In the genomic region with DNA sequence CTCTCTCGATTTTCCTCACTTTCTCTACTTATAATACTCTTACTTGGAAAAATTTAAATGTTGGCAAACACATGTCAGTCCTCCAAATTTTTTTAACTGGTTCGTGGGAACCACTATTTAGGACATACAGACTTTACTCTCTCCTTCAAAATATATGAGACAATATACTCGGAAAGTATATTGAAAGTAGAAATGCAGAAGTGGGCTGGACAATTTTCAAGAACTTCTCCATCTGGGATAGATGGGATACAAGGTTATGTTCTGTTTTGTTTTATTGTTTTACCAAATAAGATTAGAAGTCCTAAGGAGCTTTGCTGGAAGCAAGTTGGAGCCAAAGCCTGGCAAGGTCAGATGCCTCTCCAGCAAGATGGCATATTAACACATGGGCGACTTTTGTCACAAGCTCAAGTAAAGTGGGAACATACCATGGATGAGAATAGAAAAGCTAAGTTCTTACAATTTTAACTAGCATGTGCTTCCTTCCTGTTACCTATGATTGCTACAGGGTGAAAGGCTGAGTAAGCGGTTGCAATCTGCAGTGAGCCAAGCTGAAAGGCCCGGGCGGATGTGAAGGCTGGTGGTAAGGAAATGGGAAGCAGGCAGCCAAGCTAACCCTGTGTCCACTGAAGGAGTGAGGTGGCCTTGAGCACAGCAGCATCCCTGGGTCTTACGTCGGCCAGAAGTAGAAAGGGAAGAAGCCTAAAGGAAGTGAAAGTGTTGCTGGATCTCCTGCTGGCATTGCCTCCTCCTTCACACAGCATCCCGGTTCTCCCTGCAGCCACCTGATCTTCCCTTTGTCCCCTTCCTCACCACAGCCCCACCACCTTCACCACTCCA, we compare ENCODE assay signal across 1 cellular context.
TF ChIP-seq lines count a peak whose summit lies in the region.

No MANE protein-coding gene starts in this region.

TF ChIP-seq in GM12878, 131 proteins besides CTCF, POLR2A, EP300 and RAD21 (continues in another document):
- TF ChIP-seq, protein P1, sequence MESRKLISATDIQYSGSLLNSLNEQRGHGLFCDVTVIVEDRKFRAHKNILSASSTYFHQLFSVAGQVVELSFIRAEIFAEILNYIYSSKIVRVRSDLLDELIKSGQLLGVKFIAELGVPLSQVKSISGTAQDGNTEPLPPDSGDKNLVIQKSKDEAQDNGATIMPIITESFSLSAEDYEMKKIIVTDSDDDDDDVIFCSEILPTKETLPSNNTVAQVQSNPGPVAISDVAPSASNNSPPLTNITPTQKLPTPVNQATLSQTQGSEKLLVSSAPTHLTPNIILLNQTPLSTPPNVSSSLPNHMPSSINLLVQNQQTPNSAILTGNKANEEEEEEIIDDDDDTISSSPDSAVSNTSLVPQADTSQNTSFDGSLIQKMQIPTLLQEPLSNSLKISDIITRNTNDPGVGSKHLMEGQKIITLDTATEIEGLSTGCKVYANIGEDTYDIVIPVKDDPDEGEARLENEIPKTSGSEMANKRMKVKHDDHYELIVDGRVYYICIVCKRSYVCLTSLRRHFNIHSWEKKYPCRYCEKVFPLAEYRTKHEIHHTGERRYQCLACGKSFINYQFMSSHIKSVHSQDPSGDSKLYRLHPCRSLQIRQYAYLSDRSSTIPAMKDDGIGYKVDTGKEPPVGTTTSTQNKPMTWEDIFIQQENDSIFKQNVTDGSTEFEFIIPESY (IDR thresholded peaks at IDR 0.05): no peak
- no peak for TF ChIP-seq CBX3 (IDR thresholded peaks at IDR 0.05; ENCODE audit: borderline replicate concordance, low read depth)
- no peak for TF ChIP-seq NRF1 (conservative IDR thresholded peaks at IDR 0.05; ENCODE audit: low read depth, low read length)
- no peak for TF ChIP-seq ESRRA (IDR thresholded peaks at IDR 0.05; ENCODE audit: low read length)
- TF ChIP-seq ETV6 (conservative IDR thresholded peaks at IDR 0.05 in 1 of 2, IDR thresholded peaks at IDR 0.05 in 1 of 2; ENCODE audit: borderline replicate concordance in 1 of 2, low read depth in 1 of 2): peak in 1 of 2 experiments; percentile 84; a peak in 2 of 4 replicates
- TF ChIP-seq, protein P2, sequence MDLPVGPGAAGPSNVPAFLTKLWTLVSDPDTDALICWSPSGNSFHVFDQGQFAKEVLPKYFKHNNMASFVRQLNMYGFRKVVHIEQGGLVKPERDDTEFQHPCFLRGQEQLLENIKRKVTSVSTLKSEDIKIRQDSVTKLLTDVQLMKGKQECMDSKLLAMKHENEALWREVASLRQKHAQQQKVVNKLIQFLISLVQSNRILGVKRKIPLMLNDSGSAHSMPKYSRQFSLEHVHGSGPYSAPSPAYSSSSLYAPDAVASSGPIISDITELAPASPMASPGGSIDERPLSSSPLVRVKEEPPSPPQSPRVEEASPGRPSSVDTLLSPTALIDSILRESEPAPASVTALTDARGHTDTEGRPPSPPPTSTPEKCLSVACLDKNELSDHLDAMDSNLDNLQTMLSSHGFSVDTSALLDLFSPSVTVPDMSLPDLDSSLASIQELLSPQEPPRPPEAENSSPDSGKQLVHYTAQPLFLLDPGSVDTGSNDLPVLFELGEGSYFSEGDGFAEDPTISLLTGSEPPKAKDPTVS (IDR thresholded peaks at IDR 0.05; ENCODE audit: low read depth, low read length): no peak
- TF ChIP-seq TCF12 (IDR thresholded peaks at IDR 0.05; ENCODE audit: low read depth, low read length): no peak
- no peak for TF ChIP-seq SUZ12 (IDR thresholded peaks at IDR 0.05; ENCODE audit: unreplicated experiment)
- TF ChIP-seq, protein P3, sequence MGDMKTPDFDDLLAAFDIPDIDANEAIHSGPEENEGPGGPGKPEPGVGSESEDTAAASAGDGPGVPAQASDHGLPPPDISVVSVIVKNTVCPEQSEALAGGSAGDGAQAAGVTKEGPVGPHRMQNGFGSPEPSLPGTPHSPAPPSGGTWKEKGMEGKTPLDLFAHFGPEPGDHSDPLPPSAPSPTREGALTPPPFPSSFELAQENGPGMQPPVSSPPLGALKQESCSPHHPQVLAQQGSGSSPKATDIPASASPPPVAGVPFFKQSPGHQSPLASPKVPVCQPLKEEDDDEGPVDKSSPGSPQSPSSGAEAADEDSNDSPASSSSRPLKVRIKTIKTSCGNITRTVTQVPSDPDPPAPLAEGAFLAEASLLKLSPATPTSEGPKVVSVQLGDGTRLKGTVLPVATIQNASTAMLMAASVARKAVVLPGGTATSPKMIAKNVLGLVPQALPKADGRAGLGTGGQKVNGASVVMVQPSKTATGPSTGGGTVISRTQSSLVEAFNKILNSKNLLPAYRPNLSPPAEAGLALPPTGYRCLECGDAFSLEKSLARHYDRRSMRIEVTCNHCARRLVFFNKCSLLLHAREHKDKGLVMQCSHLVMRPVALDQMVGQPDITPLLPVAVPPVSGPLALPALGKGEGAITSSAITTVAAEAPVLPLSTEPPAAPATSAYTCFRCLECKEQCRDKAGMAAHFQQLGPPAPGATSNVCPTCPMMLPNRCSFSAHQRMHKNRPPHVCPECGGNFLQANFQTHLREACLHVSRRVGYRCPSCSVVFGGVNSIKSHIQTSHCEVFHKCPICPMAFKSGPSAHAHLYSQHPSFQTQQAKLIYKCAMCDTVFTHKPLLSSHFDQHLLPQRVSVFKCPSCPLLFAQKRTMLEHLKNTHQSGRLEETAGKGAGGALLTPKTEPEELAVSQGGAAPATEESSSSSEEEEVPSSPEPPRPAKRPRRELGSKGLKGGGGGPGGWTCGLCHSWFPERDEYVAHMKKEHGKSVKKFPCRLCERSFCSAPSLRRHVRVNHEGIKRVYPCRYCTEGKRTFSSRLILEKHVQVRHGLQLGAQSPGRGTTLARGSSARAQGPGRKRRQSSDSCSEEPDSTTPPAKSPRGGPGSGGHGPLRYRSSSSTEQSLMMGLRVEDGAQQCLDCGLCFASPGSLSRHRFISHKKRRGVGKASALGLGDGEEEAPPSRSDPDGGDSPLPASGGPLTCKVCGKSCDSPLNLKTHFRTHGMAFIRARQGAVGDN (IDR thresholded peaks at IDR 0.05): peak; percentile 46; the same call in 1 of the 2 replicates
- TF ChIP-seq DPF2 (IDR thresholded peaks at IDR 0.05): no peak
- TF ChIP-seq, protein P4, sequence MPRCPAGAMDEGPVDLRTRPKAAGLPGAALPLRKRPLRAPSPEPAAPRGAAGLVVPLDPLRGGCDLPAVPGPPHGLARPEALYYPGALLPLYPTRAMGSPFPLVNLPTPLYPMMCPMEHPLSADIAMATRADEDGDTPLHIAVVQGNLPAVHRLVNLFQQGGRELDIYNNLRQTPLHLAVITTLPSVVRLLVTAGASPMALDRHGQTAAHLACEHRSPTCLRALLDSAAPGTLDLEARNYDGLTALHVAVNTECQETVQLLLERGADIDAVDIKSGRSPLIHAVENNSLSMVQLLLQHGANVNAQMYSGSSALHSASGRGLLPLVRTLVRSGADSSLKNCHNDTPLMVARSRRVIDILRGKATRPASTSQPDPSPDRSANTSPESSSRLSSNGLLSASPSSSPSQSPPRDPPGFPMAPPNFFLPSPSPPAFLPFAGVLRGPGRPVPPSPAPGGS (IDR thresholded peaks at IDR 0.05; ENCODE audit: borderline replicate concordance, insufficient read depth, low read depth, low read length, poor library complexity, severe bottlenecking): no peak
- TF ChIP-seq SMAD1 (IDR thresholded peaks at IDR 0.05; ENCODE audit: low read depth, partially characterized antibody): no peak
- peak; percentile 14; the same call in 1 of the 2 replicates for TF ChIP-seq MTA2 (IDR thresholded peaks at IDR 0.05; ENCODE audit: low read depth)
- TF ChIP-seq, protein P5, sequence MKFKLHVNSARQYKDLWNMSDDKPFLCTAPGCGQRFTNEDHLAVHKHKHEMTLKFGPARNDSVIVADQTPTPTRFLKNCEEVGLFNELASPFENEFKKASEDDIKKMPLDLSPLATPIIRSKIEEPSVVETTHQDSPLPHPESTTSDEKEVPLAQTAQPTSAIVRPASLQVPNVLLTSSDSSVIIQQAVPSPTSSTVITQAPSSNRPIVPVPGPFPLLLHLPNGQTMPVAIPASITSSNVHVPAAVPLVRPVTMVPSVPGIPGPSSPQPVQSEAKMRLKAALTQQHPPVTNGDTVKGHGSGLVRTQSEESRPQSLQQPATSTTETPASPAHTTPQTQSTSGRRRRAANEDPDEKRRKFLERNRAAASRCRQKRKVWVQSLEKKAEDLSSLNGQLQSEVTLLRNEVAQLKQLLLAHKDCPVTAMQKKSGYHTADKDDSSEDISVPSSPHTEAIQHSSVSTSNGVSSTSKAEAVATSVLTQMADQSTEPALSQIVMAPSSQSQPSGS (IDR thresholded peaks at IDR 0.05; ENCODE audit: low read length): no peak
- TF ChIP-seq BCL11A (IDR thresholded peaks at IDR 0.05; ENCODE audit: low read depth, low read length): no peak
- no peak for TF ChIP-seq NR2F1 (conservative IDR thresholded peaks at IDR 0.05)
- TF ChIP-seq SMC3 (IDR thresholded peaks at IDR 0.05; ENCODE audit: borderline replicate concordance, low read length): no peak
- no peak for TF ChIP-seq SREBF2 (IDR thresholded peaks at IDR 0.05; ENCODE audit: low read length)
- TF ChIP-seq KLF5 (IDR thresholded peaks at IDR 0.05; ENCODE audit: partially characterized antibody): no peak
- TF ChIP-seq MTA3 (IDR thresholded peaks at IDR 0.05; ENCODE audit: borderline replicate concordance, low read length): no peak
- TF ChIP-seq, protein P6, sequence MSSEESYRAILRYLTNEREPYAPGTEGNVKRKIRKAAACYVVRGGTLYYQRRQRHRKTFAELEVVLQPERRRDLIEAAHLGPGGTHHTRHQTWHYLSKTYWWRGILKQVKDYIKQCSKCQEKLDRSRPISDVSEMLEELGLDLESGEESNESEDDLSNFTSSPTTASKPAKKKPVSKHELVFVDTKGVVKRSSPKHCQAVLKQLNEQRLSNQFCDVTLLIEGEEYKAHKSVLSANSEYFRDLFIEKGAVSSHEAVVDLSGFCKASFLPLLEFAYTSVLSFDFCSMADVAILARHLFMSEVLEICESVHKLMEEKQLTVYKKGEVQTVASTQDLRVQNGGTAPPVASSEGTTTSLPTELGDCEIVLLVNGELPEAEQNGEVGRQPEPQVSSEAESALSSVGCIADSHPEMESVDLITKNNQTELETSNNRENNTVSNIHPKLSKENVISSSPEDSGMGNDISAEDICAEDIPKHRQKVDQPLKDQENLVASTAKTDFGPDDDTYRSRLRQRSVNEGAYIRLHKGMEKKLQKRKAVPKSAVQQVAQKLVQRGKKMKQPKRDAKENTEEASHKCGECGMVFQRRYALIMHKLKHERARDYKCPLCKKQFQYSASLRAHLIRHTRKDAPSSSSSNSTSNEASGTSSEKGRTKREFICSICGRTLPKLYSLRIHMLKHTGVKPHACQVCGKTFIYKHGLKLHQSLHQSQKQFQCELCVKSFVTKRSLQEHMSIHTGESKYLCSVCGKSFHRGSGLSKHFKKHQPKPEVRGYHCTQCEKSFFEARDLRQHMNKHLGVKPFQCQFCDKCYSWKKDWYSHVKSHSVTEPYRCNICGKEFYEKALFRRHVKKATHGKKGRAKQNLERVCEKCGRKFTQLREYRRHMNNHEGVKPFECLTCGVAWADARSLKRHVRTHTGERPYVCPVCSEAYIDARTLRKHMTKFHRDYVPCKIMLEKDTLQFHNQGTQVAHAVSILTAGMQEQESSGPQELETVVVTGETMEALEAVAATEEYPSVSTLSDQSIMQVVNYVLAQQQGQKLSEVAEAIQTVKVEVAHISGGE (CRISPR knock-in tag; IDR thresholded peaks at IDR 0.05): no peak
- no peak for TF ChIP-seq FOXK2 (IDR thresholded peaks at IDR 0.05)
- TF ChIP-seq PAX8 (IDR thresholded peaks at IDR 0.05): no peak
- TF ChIP-seq, protein P7, sequence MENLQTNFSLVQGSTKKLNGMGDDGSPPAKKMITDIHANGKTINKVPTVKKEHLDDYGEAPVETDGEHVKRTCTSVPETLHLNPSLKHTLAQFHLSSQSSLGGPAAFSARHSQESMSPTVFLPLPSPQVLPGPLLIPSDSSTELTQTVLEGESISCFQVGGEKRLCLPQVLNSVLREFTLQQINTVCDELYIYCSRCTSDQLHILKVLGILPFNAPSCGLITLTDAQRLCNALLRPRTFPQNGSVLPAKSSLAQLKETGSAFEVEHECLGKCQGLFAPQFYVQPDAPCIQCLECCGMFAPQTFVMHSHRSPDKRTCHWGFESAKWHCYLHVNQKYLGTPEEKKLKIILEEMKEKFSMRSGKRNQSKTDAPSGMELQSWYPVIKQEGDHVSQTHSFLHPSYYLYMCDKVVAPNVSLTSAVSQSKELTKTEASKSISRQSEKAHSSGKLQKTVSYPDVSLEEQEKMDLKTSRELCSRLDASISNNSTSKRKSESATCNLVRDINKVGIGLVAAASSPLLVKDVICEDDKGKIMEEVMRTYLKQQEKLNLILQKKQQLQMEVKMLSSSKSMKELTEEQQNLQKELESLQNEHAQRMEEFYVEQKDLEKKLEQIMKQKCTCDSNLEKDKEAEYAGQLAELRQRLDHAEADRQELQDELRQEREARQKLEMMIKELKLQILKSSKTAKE (IDR thresholded peaks at IDR 0.05; ENCODE audit: low read depth, poor library complexity, severe bottlenecking): no peak
- TF ChIP-seq TCF3 (IDR thresholded peaks at IDR 0.05; ENCODE audit: borderline replicate concordance, insufficient read depth, low read depth, low read length): 0 out of 2 replicates have a peak, but pooled peaks have one; percentile 25
- TF ChIP-seq CBX5 (IDR thresholded peaks at IDR 0.05; ENCODE audit: low read depth): no peak
- no peak for TF ChIP-seq POLR2AphosphoS2 (IDR thresholded peaks at IDR 0.05; ENCODE audit: low read depth, low read length)
- TF ChIP-seq POU2F2 (IDR thresholded peaks at IDR 0.05; ENCODE audit: borderline replicate concordance, low read depth, low read length): 0 out of 3 replicates have a peak, but pooled peaks have one; percentile 53
- TF ChIP-seq SPI1 (IDR thresholded peaks at IDR 0.05; ENCODE audit: borderline replicate concordance, insufficient read depth, low read depth, low read length): peak; percentile 76
- no peak for TF ChIP-seq BACH1 (IDR thresholded peaks at IDR 0.05; ENCODE audit: borderline replicate concordance)
- no peak for TF ChIP-seq SUPT20H (IDR thresholded peaks at IDR 0.05; ENCODE audit: borderline replicate concordance, control insufficient read depth, low read depth, low read length)
- TF ChIP-seq TAF1 (IDR thresholded peaks at IDR 0.05; ENCODE audit: borderline replicate concordance, low read depth, low read length): peak; percentile 39; the same call in 1 of the 2 replicates
- TF ChIP-seq SMARCA5 (IDR thresholded peaks at IDR 0.05): no peak
- TF ChIP-seq SIN3A (IDR thresholded peaks at IDR 0.05; ENCODE audit: low read depth, low read length): no peak
- no peak for TF ChIP-seq SP1 (IDR thresholded peaks at IDR 0.05; ENCODE audit: low read depth, low read length)
- no peak for TF ChIP-seq SMAD5 (IDR thresholded peaks at IDR 0.05; ENCODE audit: low read depth)
